ENCODE assay signal across 30 cellular contexts in genomic region chr2:4338345-4338744, GRCh38.
"Had no signal": no experiment of that assay in that cellular context is flagged by ENCODE, and none has a peak within 500 bp of the region (broad histone marks: within the 10 kb centered on the region; RNA-seq: fewer than 3 reads in every experiment).

No MANE protein-coding gene starts in this region.

- H3K36me3 Mint-ChIP-seq: naive thymus-derived CD8-positive, alpha-beta T cell; stimulated activated memory B cell treated with anti-CD40 and anti-IgM and Interleukin-4, amounts not matched to agents 10 μg/mL and 1 μg/mL and 100 μg/mL, for 72 hours; type B pancreatic cell had no signal

- DNase-seq: naive thymus-derived CD8-positive, alpha-beta T cell; nephron progenitor cell; nucleus accumbens; pancreas; psoas muscle; right cardiac atrium; spleen; stimulated activated CD4-positive, alpha-beta T cell treated with anti-CD3 and anti-CD28 coated beads, Interleukin-12 subunit alpha, Interleukin-12 subunit beta, amount 100 ng/mL, for 4 hours; stimulated activated CD4-positive, alpha-beta T cell treated with anti-CD3 and anti-CD28 coated beads, Interleukin-1b, Interleukin-23, amount 100 ng/mL, for 48 hours; stimulated activated CD4-positive, alpha-beta T cell treated with anti-CD3 and anti-CD28 coated beads, Interleukin-4, amount 100 ng/mL, for 1 hour; stimulated activated CD4-positive, alpha-beta T cell treated with anti-CD3 and anti-CD28 coated beads, Interleukin-4, amount 100 ng/mL, for 4 hours; stimulated activated CD8-positive, alpha-beta memory T cell treated with anti-CD3 and anti-CD28 coated beads, Interleukin-4, amount 100 ng/mL, for 48 hours; stimulated activated naive CD4-positive, alpha-beta T cell; stimulated activated naive CD8-positive, alpha-beta T cell treated with anti-CD3 and anti-CD28 coated beads, Interleukin-15, amount 100 ng/mL, for 72 hours; stimulated activated naive CD8-positive, alpha-beta T cell treated with anti-CD3 and anti-CD28 coated beads, Interleukin-15, Interleukin-2, amounts not matched to agents 100 U/mL and 50 U/mL, for 24 hours; substantia nigra; testis; tibial artery; transverse colon; upper lobe of right lung; uterus had no signal

- H3K27ac ChIP-seq: neutrophil, pancreas, psoas muscle, skin epidermis, spleen, suprapubic skin, testis, tibial artery, transverse colon, upper lobe of right lung, uterus had no signal

- H3K4me3 ChIP-seq: pancreas, psoas muscle, skin epidermis, smooth muscle cell, spleen, suprapubic skin, testis, tibial artery, transverse colon, upper lobe of right lung, uterus had no signal

- H3K4me3 Mint-ChIP-seq: naive thymus-derived CD8-positive, alpha-beta T cell; natural killer cell treated with Interleukin-12 subunit alpha and Interleukin-12 subunit beta and Interleukin-15 and Interleukin-18, amount 100 ng/mL, for 72 hours; nephron progenitor cell; neural crest cell; stimulated activated memory B cell treated with anti-CD40 and anti-IgM and Interleukin-4, amounts not matched to agents 10 μg/mL and 1 μg/mL and 100 μg/mL, for 72 hours; stimulated activated naive CD8-positive, alpha-beta T cell treated with anti-CD3 and anti-CD28 coated beads, Interleukin-15, amount 100 ng/mL, for 72 hours; type B pancreatic cell had no signal

- ATAC-seq: naive thymus-derived CD8-positive, alpha-beta T cell; natural killer cell treated with Interleukin-12 subunit alpha and Interleukin-12 subunit beta and Interleukin-15 and Interleukin-18, amount 100 ng/mL, for 72 hours; pancreas; psoas muscle; right cardiac atrium; sciatic nerve; stimulated activated memory B cell treated with anti-CD40 and anti-IgM and Interleukin-4, amounts not matched to agents 10 μg/mL and 1 μg/mL and 100 μg/mL, for 72 hours; stimulated activated naive CD8-positive, alpha-beta T cell treated with anti-CD3 and anti-CD28 coated beads, Interleukin-15, amount 100 ng/mL, for 72 hours; stimulated activated naive CD8-positive, alpha-beta T cell treated with anti-CD3 and anti-CD28 coated beads, Interleukin-15, Interleukin-2, amounts not matched to agents 100 U/mL and 50 U/mL, for 24 hours; upper lobe of right lung had no signal

- H3K4me2 ChIP-seq: smooth muscle cell had no signal

- H3K36me3 ChIP-seq: neutrophil, pancreas, spleen, suprapubic skin, tibial artery, transverse colon, upper lobe of right lung, uterus had no signal

- FAIRE-seq: pancreas had no signal

- H3K27me3 Mint-ChIP-seq: naive thymus-derived CD8-positive, alpha-beta T cell; natural killer cell treated with Interleukin-12 subunit alpha and Interleukin-12 subunit beta and Interleukin-15 and Interleukin-18, amount 100 ng/mL, for 72 hours; stimulated activated memory B cell treated with anti-CD40 and anti-IgM and Interleukin-4, amounts not matched to agents 10 μg/mL and 1 μg/mL and 100 μg/mL, for 72 hours; stimulated activated naive CD8-positive, alpha-beta T cell treated with anti-CD3 and anti-CD28 coated beads, Interleukin-15, amount 100 ng/mL, for 72 hours; type B pancreatic cell had no signal

- H3K27ac Mint-ChIP-seq: naive thymus-derived CD8-positive, alpha-beta T cell; natural killer cell treated with Interleukin-12 subunit alpha and Interleukin-12 subunit beta and Interleukin-15 and Interleukin-18, amount 100 ng/mL, for 72 hours; nephron progenitor cell; stimulated activated memory B cell treated with anti-CD40 and anti-IgM and Interleukin-4, amounts not matched to agents 10 μg/mL and 1 μg/mL and 100 μg/mL, for 72 hours; stimulated activated naive CD8-positive, alpha-beta T cell treated with anti-CD3 and anti-CD28 coated beads, Interleukin-15, amount 100 ng/mL, for 72 hours; type B pancreatic cell had no signal

- H3K4me1 Mint-ChIP-seq: naive thymus-derived CD8-positive, alpha-beta T cell; stimulated activated memory B cell treated with anti-CD40 and anti-IgM and Interleukin-4, amounts not matched to agents 10 μg/mL and 1 μg/mL and 100 μg/mL, for 72 hours; stimulated activated naive CD8-positive, alpha-beta T cell treated with anti-CD3 and anti-CD28 coated beads, Interleukin-15, amount 100 ng/mL, for 72 hours had no signal

- H3K4me1 ChIP-seq: pancreas, psoas muscle, spleen, suprapubic skin, testis, tibial artery, transverse colon, upper lobe of right lung, uterus had no signal

- H3K9me3 Mint-ChIP-seq: neural crest cell, type B pancreatic cell had no signal

- H3K27me3 ChIP-seq: neutrophil, pancreas, spleen, suprapubic skin, testis, tibial artery, transverse colon, upper lobe of right lung, uterus had no signal

- H3K9me3 ChIP-seq: neutrophil, pancreas, psoas muscle, testis, transverse colon, upper lobe of right lung, uterus had no signal
